8 cellular contexts compared by ENCODE assay signal in the genomic region with DNA sequence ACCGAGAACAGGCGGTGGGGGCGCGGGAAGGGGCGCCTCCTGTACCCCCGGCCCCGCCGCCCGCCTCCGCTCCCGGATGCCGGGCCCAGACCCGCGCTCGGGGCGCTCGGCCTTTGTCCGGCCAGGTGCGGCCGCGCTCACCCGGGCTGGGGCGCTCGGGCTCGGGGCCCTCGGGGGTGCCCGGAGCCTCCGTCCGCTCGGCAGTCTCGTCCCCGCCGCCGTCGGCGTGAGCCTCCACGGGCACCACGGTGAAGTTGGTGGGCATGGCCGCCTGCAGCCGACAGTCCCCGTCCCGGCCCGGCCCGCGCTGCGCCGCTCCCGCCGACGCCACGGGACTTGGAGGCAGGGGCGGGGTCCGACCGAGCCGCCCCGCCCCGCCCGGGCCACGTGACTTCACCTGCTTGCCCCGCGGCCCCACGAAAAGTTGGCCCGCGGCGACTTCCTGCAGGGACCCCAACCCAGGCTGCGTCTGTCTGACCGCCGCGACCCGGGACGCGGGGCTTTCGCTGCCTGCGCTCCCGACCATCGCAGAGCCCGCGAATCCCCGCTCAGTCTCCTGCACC. TPM values are rescaled to one million over a fixed set of nuclear protein-coding genes. Genes with fewer than 3 reads are reported as not detected.
DNase-seq lines count a peak whose midpoint lies in the region; ATAC-seq and TF ChIP-seq lines count a peak whose summit lies in the region.

Gene SLC12A7 (minus strand): TSS at position 337 of the 563 bp plus-strand sequence. CDS start 72 bp downstream, at position 265.

- no peaks in the 10 kb centered on the region for H3K36me3 Mint-ChIP-seq in activated naive CD4-positive, alpha-beta T cell treated with anti-CD3 and anti-CD28 coated beads for 36 hours (ENCODE audit: low read depth)

- H3K27ac ChIP-seq in parathyroid adenoma, result peak within 1 kb of the TSS; percentile 2

- H3K9ac ChIP-seq in parathyroid adenoma, result peak within 1 kb of the TSS; percentile 59

- peak; percentile 66 for DNase-seq in OCI-M1 (lab: John Stamatoyannopoulos, UW)
- peak; percentile 66 for DNase-seq in activated naive CD4-positive, alpha-beta T cell treated with anti-CD3 and anti-CD28 coated beads for 36 hours
- DNase-seq in Right ventricle myocardium inferior (ENCODE audit: missing footprints), result no peak
- DNase-seq in ureter (ENCODE audit: low spot score), result peak; percentile 70

- peaks cover 35% of the 10 kb centered on the region for H3K4me1 Mint-ChIP-seq in activated naive CD4-positive, alpha-beta T cell treated with anti-CD3 and anti-CD28 coated beads for 36 hours (ENCODE audit: low read depth)

- H3K9me3 Mint-ChIP-seq in activated naive CD4-positive, alpha-beta T cell treated with anti-CD3 and anti-CD28 coated beads for 36 hours, result no peaks in the 10 kb centered on the region

- TF ChIP-seq CTCF in parathyroid adenoma (IDR thresholded peaks at IDR 0.05), result no peak

- H3K9me3 ChIP-seq in parathyroid adenoma (ENCODE audit: control insufficient read depth, low read length), result no peaks in the 10 kb centered on the region

- CTCF ChIA-PET in activated naive CD4-positive, alpha-beta T cell treated with anti-CD3 and anti-CD28 coated beads for 36 hours (lab: Charles Lee), result no interaction called here

- H3K4me2 ChIP-seq in parathyroid adenoma (ENCODE audit: low read length), result peak within 1 kb of the TSS; percentile 87

- H3K36me3 ChIP-seq in parathyroid adenoma (ENCODE audit: control insufficient read depth, insufficient read depth, low read length), result no peaks in the 10 kb centered on the region

- no peaks in the 10 kb centered on the region for H3K4me1 ChIP-seq in parathyroid adenoma

- ATAC-seq in GM18511 (IDR thresholded peaks at IDR 0.05; ENCODE audit: unreplicated experiment) (peak; percentile 77), HG03045 (IDR thresholded peaks at IDR 0.05; ENCODE audit: unreplicated experiment) (peak; percentile 53), Right ventricle myocardium inferior (peak; percentile 62), HG03378 (IDR thresholded peaks at IDR 0.05; ENCODE audit: unreplicated experiment) (no peak)

- peaks cover 7% of the 10 kb centered on the region for H3K79me2 ChIP-seq in parathyroid adenoma

- no peaks in the 10 kb centered on the region for H3K27me3 Mint-ChIP-seq in activated naive CD4-positive, alpha-beta T cell treated with anti-CD3 and anti-CD28 coated beads for 36 hours (ENCODE audit: low read depth)

- H3K4me3 ChIP-seq in parathyroid adenoma (ENCODE audit: low read depth, low read length), result peak within 1 kb of the TSS; percentile 70

- peak within 1 kb of the TSS; percentile 75 for H3K27ac Mint-ChIP-seq in activated naive CD4-positive, alpha-beta T cell treated with anti-CD3 and anti-CD28 coated beads for 36 hours

- intact Hi-C loops in activated naive CD4-positive, alpha-beta T cell treated with anti-CD3 and anti-CD28 coated beads for 36 hours (cut with micrococcal nuclease), result no loop called here
- intact Hi-C loops in Right ventricle myocardium inferior (cut with DNase I), result no loop called here

- H3K27me3 ChIP-seq in parathyroid adenoma (ENCODE audit: control insufficient read depth, insufficient read depth, low read length), result no peaks in the 10 kb centered on the region

- peak within 1 kb of the TSS; percentile 83 for H3K4me3 Mint-ChIP-seq in activated naive CD4-positive, alpha-beta T cell treated with anti-CD3 and anti-CD28 coated beads for 36 hours

- peak within 1 kb of the TSS; percentile 79 for H2AFZ ChIP-seq in parathyroid adenoma

RNA-seq across cellular contexts. Expression of gene SLC12A7, which starts in this region (rescaled TPM):
- total RNA-seq in activated naive CD4-positive, alpha-beta T cell treated with anti-CD3 and anti-CD28 coated beads for 36 hours, result 10 to 100 TPM; 12.6 to 13.6 TPM
- total RNA-seq in Right ventricle myocardium inferior (179 TPM), ureter (77.0 TPM)
